Comparison of ENCODE assay signal across 8 cellular contexts in the genomic region with DNA sequence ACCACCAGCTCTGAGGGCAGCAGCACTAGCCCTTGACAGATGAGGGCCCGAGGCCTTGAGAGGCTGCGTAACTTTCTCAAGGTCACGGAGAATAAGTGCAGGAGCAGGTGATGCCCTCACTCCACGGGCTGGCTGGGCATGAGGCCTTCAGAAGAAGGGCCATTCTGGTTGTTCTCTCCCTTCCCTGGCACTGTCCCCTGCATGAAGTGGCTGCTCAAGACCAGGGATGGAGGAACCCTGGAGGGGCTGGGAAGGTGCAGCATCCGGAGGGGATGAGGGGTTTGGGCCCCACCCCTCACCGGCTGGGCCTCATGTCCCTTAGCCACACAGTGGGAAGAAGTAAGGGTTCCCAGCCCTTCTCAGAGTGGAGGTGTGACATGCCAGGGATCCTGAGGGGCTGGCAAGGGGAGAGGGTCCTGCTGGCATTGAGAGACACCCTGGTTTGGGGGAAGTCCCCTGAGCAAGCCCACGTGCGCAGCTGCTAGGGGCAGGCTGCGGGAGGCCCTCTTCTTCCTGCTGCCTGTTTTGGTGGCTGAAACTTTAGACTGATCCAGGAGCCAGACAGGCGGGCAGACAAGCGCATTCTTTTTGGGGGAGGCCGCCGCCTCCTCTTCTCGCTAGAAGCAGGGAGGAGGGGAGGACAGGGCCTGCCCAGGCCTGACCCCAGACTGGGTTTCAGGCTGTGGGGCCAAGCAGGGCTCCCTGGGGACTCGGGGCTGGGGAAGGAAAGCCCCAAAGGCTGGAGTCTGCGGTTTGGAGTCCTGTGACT.
DNase-seq lines count a peak whose midpoint lies in the region; ATAC-seq and TF ChIP-seq lines count a peak whose summit lies in the region.

No MANE protein-coding gene starts in this region.

- H3K4me1 ChIP-seq in SJSA1 (replicated peaks) (peaks cover 28% of the 10 kb centered on the region), heart left ventricle (peaks cover 14 to 57% (median 37%) of the 10 kb centered on the region in 12 donors)

- H3K27ac Mint-ChIP-seq in activated naive CD4-positive, alpha-beta T cell treated with anti-CD3 and anti-CD28 coated beads, Interleukin-2, amount 50 U/mL, for 72 hours: peak overlapping the region; percentile 73 to 79

- no peaks in the 10 kb centered on the region for H3K27me3 ChIP-seq in SJSA1 (replicated peaks)
- no peaks in the 10 kb centered on the region for H3K27me3 ChIP-seq in heart left ventricle

- DNase-seq in activated naive CD4-positive, alpha-beta T cell treated with anti-CD3 and anti-CD28 coated beads, Interleukin-2, amount 50 U/mL, for 72 hours (ENCODE audit: low spot score in 2 of 2): no peak
- no peak for DNase-seq in activated naive CD4-positive, alpha-beta T cell (lab: John Stamatoyannopoulos, UW)
- DNase-seq in SJSA1 (ENCODE audit: low read depth in 1 of 2, low spot score in 2 of 2): peak; percentile 88 to 91
- peak; percentile 67 to 89 (median 72) for DNase-seq in heart left ventricle
- no peak for DNase-seq in cerebellum (ENCODE audit: low spot score)
- no peak for DNase-seq in GOT3 (lab: John Stamatoyannopoulos, UW)

- TF ChIP-seq POLR2A in heart left ventricle (IDR thresholded peaks at IDR 0.05): no peak

- ATAC-seq in activated naive CD4-positive, alpha-beta T cell treated with anti-CD3 and anti-CD28 coated beads, Interleukin-2, amount 50 U/mL, for 72 hours: peak; percentile 6 to 68
- ATAC-seq in HG03039 (IDR thresholded peaks at IDR 0.05; ENCODE audit: unreplicated experiment): peak; percentile 74
- peak; percentile 30 to 49 (median 40) for ATAC-seq in heart left ventricle

- H3K4me3 ChIP-seq in SJSA1: no peak overlapping the region
- H3K4me3 ChIP-seq in heart left ventricle: peak overlapping the region in 2 of 12 donors; percentile 1
- no peak overlapping the region for H3K4me3 ChIP-seq in skin epidermis

- no peaks in the 10 kb centered on the region for H3K9me3 Mint-ChIP-seq in activated naive CD4-positive, alpha-beta T cell treated with anti-CD3 and anti-CD28 coated beads, Interleukin-2, amount 50 U/mL, for 72 hours

- intact Hi-C loops in heart left ventricle (cut with DNase I): loop anchor here in 7 of 10 donors (5.0 to 10.0 kb wide), 7 partner anchors 71 to 184 kb away; partner anchors contain the start of gene SIAH1 (in 2 of the 7)

- H3K36me3 Mint-ChIP-seq in activated naive CD4-positive, alpha-beta T cell treated with anti-CD3 and anti-CD28 coated beads, Interleukin-2, amount 50 U/mL, for 72 hours: no peaks in the 10 kb centered on the region

- H3K36me3 ChIP-seq in SJSA1 (peaks cover 3% of the 10 kb centered on the region), heart left ventricle (peaks cover 0 to 14% (median 8%) of the 10 kb centered on the region in 9 donors)

- no peak for TF ChIP-seq CTCF in heart left ventricle (IDR thresholded peaks at IDR 0.05)

- 29 to 42% (median 32%) methylated on average over 8 to 16 of the region's 16 CpGs for WGBS in heart left ventricle, 4 donors

- H3K9me3 ChIP-seq in SJSA1 (replicated peaks): no peaks in the 10 kb centered on the region
- no peaks in the 10 kb centered on the region for H3K9me3 ChIP-seq in heart left ventricle

- H3K27ac ChIP-seq in SJSA1 (peak overlapping the region; percentile 36), heart left ventricle (peak overlapping the region; percentile 38 to 89 (median 66)), skin epidermis (peak overlapping the region in 20 of 21 experiments; percentile 60 to 90 (median 82))

Comparison
In these comparisons a context has a peak if more than half of its experiments do, and no peak if none do; other contexts are left out.
1. DNase-seq: peak in SJSA1 (2 of 2) and heart left ventricle (5 of 5); none in activated naive CD4-positive, alpha-beta T cell treated with anti-CD3 and anti-CD28 coated beads, Interleukin-2, amount 50 U/mL, for 72 hours (0 of 2), activated naive CD4-positive, alpha-beta T cell (0 of 4), cerebellum (single experiment) and GOT3 (single experiment).
2. Peak in every context shown above with its lines, with median percentiles within 50 percentile points of each other: ATAC-seq and H3K27ac ChIP-seq.